ENCODE assay signal across 8 cellular contexts in genomic region chr11:107927559-107927958, GRCh38. TPM values are rescaled to one million over a fixed set of nuclear protein-coding genes. Genes with fewer than 3 reads are reported as not detected.
DNase-seq lines count a peak whose midpoint lies in the region; TF ChIP-seq lines count a peak whose summit lies in the region.

No MANE protein-coding gene starts in this region.

- no peak for DNase-seq in BE2C
- no peak for DNase-seq in C1 segment of cervical spinal cord (lab: John Stamatoyannopoulos, UW)
- DNase-seq in T1000 (lab: John Stamatoyannopoulos, UW) = no peak
- DNase-seq in GM13976 (ENCODE audit: low spot score) = no peak
- DNase-seq in NCI-H2107 (lab: John Stamatoyannopoulos, UW) = no peak

- H3K27me3 ChIP-seq in BE2C = no peaks in the 10 kb centered on the region
- peaks cover 5% of the 10 kb centered on the region; the same call in 1 of the 2 replicates for H3K27me3 ChIP-seq in HUES6 (ENCODE audit: control insufficient read depth, insufficient read depth, low read length)
- H3K27me3 ChIP-seq in mononuclear cell (ENCODE audit: insufficient read depth, low read length) = peaks cover 5% of the 10 kb centered on the region

- H3K36me3 Mint-ChIP-seq in brain = no peaks in the 10 kb centered on the region

- TF ChIP-seq CTCF in BE2C (IDR thresholded peaks at IDR 0.05; ENCODE audit: low read depth, low read length) (no peak), brain (conservative IDR thresholded peaks at IDR 0.05) (no peak), GM13976 (IDR thresholded peaks at IDR 0.05; ENCODE audit: borderline replicate concordance, control extremely low read depth, extremely low read depth, insufficient read depth, missing control alignments) (no peak)

- H3K9me3 ChIP-seq in BE2C (no peaks in the 10 kb centered on the region), HUES6 (ENCODE audit: control insufficient read depth, insufficient read depth, low read depth, low read length) (no peaks in the 10 kb centered on the region), mononuclear cell (ENCODE audit: low read depth, low read length) (no peaks in the 10 kb centered on the region)

- H3K9me3 Mint-ChIP-seq in brain = peaks cover 0 to 3% (median 0%) of the 10 kb centered on the region in 5 experiments

- H3K4me1 ChIP-seq in BE2C = no peaks in the 10 kb centered on the region; the same call in 1 of the 2 replicates
- H3K4me1 ChIP-seq in HUES6 (ENCODE audit: control insufficient read depth, insufficient read depth, low read length) = peaks cover 7% of the 10 kb centered on the region; the same call in 1 of the 2 replicates
- peaks cover 27% of the 10 kb centered on the region for H3K4me1 ChIP-seq in mononuclear cell (ENCODE audit: insufficient read depth, low read length)

- peaks cover 15% of the 10 kb centered on the region for H3K4me1 Mint-ChIP-seq in brain

- no peak overlapping the region for H3K27ac ChIP-seq in HUES6 (ENCODE audit: low read depth, low read length)

- H3K27ac Mint-ChIP-seq in brain = no peak overlapping the region

- H3K4me3 ChIP-seq in BE2C (ENCODE audit: low read depth, low read length) (peak overlapping the region; percentile 60), HUES6 (ENCODE audit: low read depth, low read length) (peak overlapping the region; percentile 57), mononuclear cell (ENCODE audit: low read length) (peak overlapping the region; percentile 22)

- in situ Hi-C loops in GM13976 (cut with MboI; ENCODE audit: low sequenced_read_pairs, unreplicated experiment) = no loop called here

- H3K36me3 ChIP-seq in BE2C = no peaks in the 10 kb centered on the region; the same call in 1 of the 2 replicates
- H3K36me3 ChIP-seq in HUES6 (ENCODE audit: control insufficient read depth, insufficient read depth, low read length) = no peaks in the 10 kb centered on the region

- no peak overlapping the region for H3K9ac ChIP-seq in HUES6 (ENCODE audit: low read length)

- peaks cover 39% of the 10 kb centered on the region for H3K27me3 Mint-ChIP-seq in brain

- H3K4me3 Mint-ChIP-seq in brain = peak overlapping the region; percentile 85 to 98 (median 87)

RNA-seq across cellular contexts. Expression of gene RAB39A, which starts 0.7 kb away (rescaled TPM):
- 15.5 TPM for polyA plus RNA-seq in BE2C (2012; ENCODE audit: insufficient read depth, insufficient read length, low read depth)
- polyA plus RNA-seq in brain (ENCODE audit: insufficient read depth, low read depth, low replicate concordance) = 5.6 TPM
- 1.6 TPM for total RNA-seq in mononuclear cell
